Comparison of ENCODE assay signal across 9 cellular contexts in genomic region chr19:17209126-17210036, GRCh38. TPM values are rescaled to one million over a fixed set of nuclear protein-coding genes. Genes with fewer than 3 reads are reported as not detected.
DNase-seq lines count a peak whose midpoint lies in the region; ATAC-seq, FAIRE-seq and TF ChIP-seq lines count a peak whose summit lies in the region.
"Had no signal": no experiment of that assay in that cellular context is flagged by ENCODE, and none has a peak within 500 bp of the region (broad histone marks: within the 10 kb centered on the region; RNA-seq: fewer than 3 reads in every experiment).

No MANE protein-coding gene starts in this region.

- H3K27me3 ChIP-seq in ACC112 (ENCODE audit: insufficient read depth, low read length), result no peaks in the 10 kb centered on the region
- no peaks in the 10 kb centered on the region for H3K27me3 ChIP-seq in colonic mucosa

- no peaks in the 10 kb centered on the region for H3K9me3 ChIP-seq in colonic mucosa

- H3K27me3 Mint-ChIP-seq in immature natural killer cell (ENCODE audit: low read depth in 3 of 3), result peaks cover 4 to 8% (median 7%) of the 10 kb centered on the region in 3 donors
- H3K27me3 Mint-ChIP-seq: brain had no signal

- peaks cover 15 to 22% (median 15%) of the 10 kb centered on the region in 3 donors for H3K36me3 Mint-ChIP-seq in immature natural killer cell

- no peak overlapping the region for H3K9ac ChIP-seq in colonic mucosa (ENCODE audit: low read depth in 2 of 2, low read length in 2 of 2)

- peak overlapping the region in 3 of 6 donors; percentile 6 to 66 (median 55) for H3K27ac Mint-ChIP-seq in immature natural killer cell

- H3K36me3 ChIP-seq in ACC112 (ENCODE audit: insufficient read depth, low read length) (no peaks in the 10 kb centered on the region; the same call in 1 of the 2 replicates), colonic mucosa (no peaks in the 10 kb centered on the region)

- no peaks in the 10 kb centered on the region for H3K9me3 Mint-ChIP-seq in immature natural killer cell
- H3K9me3 Mint-ChIP-seq: brain had no signal

- H3K27ac ChIP-seq in ACC112 (ENCODE audit: low read depth, low read length) (peak overlapping the region; percentile 43; the same call in 1 of the 2 replicates), colonic mucosa (no peak overlapping the region)

- no peak for ATAC-seq in HG03432 (IDR thresholded peaks at IDR 0.05; ENCODE audit: unreplicated experiment)

- H3K4me1 ChIP-seq in ACC112 (ENCODE audit: control insufficient read depth, insufficient read depth, low read length, unreplicated experiment) (peaks cover 20% of the 10 kb centered on the region), colonic mucosa (no peaks in the 10 kb centered on the region)

- no peak for TF ChIP-seq CTCF in colonic mucosa (IDR thresholded peaks at IDR 0.05)

- H3K79me2 ChIP-seq in ACC112 (ENCODE audit: control insufficient read depth, insufficient read depth, low read length, unreplicated experiment), result no peaks in the 10 kb centered on the region

- H3K4me1 Mint-ChIP-seq in immature natural killer cell, result peaks cover under 1 to 2% of the 10 kb centered on the region in 2 donors

- in situ Hi-C loops in SK-MEL-5 (cut with HindIII; ENCODE audit: low pct_unique_long_range_greater_than_20kb, low sequenced_read_pairs), result no loop called here

- no peak overlapping the region for H3K4me3 ChIP-seq in ACC112 (ENCODE audit: low read depth, low read length)
- no peak overlapping the region for H3K4me3 ChIP-seq in colonic mucosa

- intact Hi-C loops in colonic mucosa (cut with DNase I), result no loop called here

- FAIRE-seq in GM12892 (lab: Jason Lieb, UNC), result peak; percentile 90

- DNase-seq in GM12892 (ENCODE audit: insufficient read length), result peak; percentile 68
- peak; percentile 89 for DNase-seq in SK-MEL-5 (ENCODE audit: low read depth, low spot score)
- peak; percentile 39 for DNase-seq in colonic mucosa
- DNase-seq in stimulated activated CD4-positive, alpha-beta T cell treated with anti-CD3 and anti-CD28 coated beads, Interleukin-1b, Interleukin-23, amount 100 ng/mL, for 24 hours (ENCODE audit: low read depth in 4 of 4, low spot score in 1 of 4), result peak in 3 of 4 experiments; percentile 21 to 41 (median 33)
- DNase-seq in GOT3 (lab: John Stamatoyannopoulos, UW), result no peak
- no peak for DNase-seq in immature natural killer cell

- no peak overlapping the region for H3K4me3 Mint-ChIP-seq in immature natural killer cell
- H3K4me3 Mint-ChIP-seq: brain had no signal

- TF ChIP-seq POLR2A in GM12892 (IDR thresholded peaks at IDR 0.05; ENCODE audit: low read depth, low read length), result 0 out of 2 replicates have a peak, but pooled peaks have one; percentile 3

- no peak overlapping the region for H2AFZ ChIP-seq in ACC112 (ENCODE audit: low read length, unreplicated experiment)

RNA-seq across cellular contexts. Expression of gene USE1, which starts 5.8 kb away (rescaled TPM):
- polyA plus RNA-seq in GM12892 (2012; ENCODE audit: missing spikeins), result 22.8 TPM
- total RNA-seq in SK-MEL-5 (2014; rRNA removed; shearing (Covaris generic)), result 6.8 and 8.5 TPM in 2 replicates
- 11.6 and 12.5 TPM in 2 replicates for polyA plus RNA-seq in SK-MEL-5 (2015; cell fraction: cytosol; rRNA removed)
- 53.6 and 53.9 TPM in 2 replicates for polyA plus RNA-seq in SK-MEL-5 (2015; cell fraction: nucleus; rRNA removed)
- 10 to 100 TPM; 18.2 to 22.4 TPM for total RNA-seq in colonic mucosa
- 10 to 100 TPM; 35.4 to 42.0 (median 38.8) TPM for polyA plus RNA-seq in immature natural killer cell

RNA-seq across cellular contexts. Expression of gene OCEL1, which starts 16.6 kb away (rescaled TPM):
- 11.2 TPM for polyA plus RNA-seq in GM12892 (2012; ENCODE audit: missing spikeins)
- total RNA-seq in SK-MEL-5 (2014; rRNA removed; shearing (Covaris generic)), result 3.3 and 4.6 TPM in 2 replicates
- 11.5 and 16.7 TPM in 2 replicates for polyA plus RNA-seq in SK-MEL-5 (2015; cell fraction: cytosol; rRNA removed)
- polyA plus RNA-seq in SK-MEL-5 (2015; cell fraction: nucleus; rRNA removed), result 5.1 TPM in 2 replicates
- total RNA-seq in colonic mucosa, result 10 to 100 TPM; 35.7 to 46.9 TPM
- 10 to 100 TPM; 31.4 to 51.3 (median 42.3) TPM for polyA plus RNA-seq in immature natural killer cell

RNA-seq across cellular contexts. Expression of gene NR2F6, which starts 36.3 kb away (rescaled TPM):
- polyA plus RNA-seq in GM12892 (2012; ENCODE audit: missing spikeins), result 2.3 TPM
- 30.3 and 35.2 TPM in 2 replicates for total RNA-seq in SK-MEL-5 (2014; rRNA removed; shearing (Covaris generic))
- 53.5 and 58.7 TPM in 2 replicates for polyA plus RNA-seq in SK-MEL-5 (2015; cell fraction: cytosol; rRNA removed)
- polyA plus RNA-seq in SK-MEL-5 (2015; cell fraction: nucleus; rRNA removed), result 17.1 and 41.2 TPM in 2 replicates
- total RNA-seq in colonic mucosa, result 100 to 1,000 TPM; 129 to 195 TPM
- 1 to 10 TPM in 1 of 3 donors, under 1 TPM in 2; 0.67 to 1.4 (median 0.94) TPM for polyA plus RNA-seq in immature natural killer cell

RNA-seq across cellular contexts. Expression of gene USHBP1, which starts 55.2 kb away (rescaled TPM):
- polyA plus RNA-seq in GM12892 (2012; ENCODE audit: missing spikeins), result not detected
- not detected in 2 replicates for total RNA-seq in SK-MEL-5 (2014; rRNA removed; shearing (Covaris generic))
- polyA plus RNA-seq in SK-MEL-5 (2015; cell fraction: cytosol; rRNA removed), result not detected in 2 replicates
- polyA plus RNA-seq in SK-MEL-5 (2015; cell fraction: nucleus; rRNA removed), result not detected in 2 replicates
- 1 to 10 TPM; 1.1 to 1.3 TPM for total RNA-seq in colonic mucosa
- polyA plus RNA-seq in immature natural killer cell, result not detected

RNA-seq across cellular contexts. Expression of gene BABAM1, which starts 57.9 kb away (rescaled TPM):
- polyA plus RNA-seq in GM12892 (2012; ENCODE audit: missing spikeins), result 68.5 TPM
- total RNA-seq in SK-MEL-5 (2014; rRNA removed; shearing (Covaris generic)), result 61.0 and 66.6 TPM in 2 replicates
- 55.3 and 59.7 TPM in 2 replicates for polyA plus RNA-seq in SK-MEL-5 (2015; cell fraction: cytosol; rRNA removed)
- polyA plus RNA-seq in SK-MEL-5 (2015; cell fraction: nucleus; rRNA removed), result 61.2 and 119 TPM in 2 replicates
- 10 to 100 TPM; 73.7 to 94.7 TPM for total RNA-seq in colonic mucosa
- 100 to 1,000 TPM; 135 to 218 (median 141) TPM for polyA plus RNA-seq in immature natural killer cell

Comparison
In these comparisons a context has a peak if more than half of its experiments do, and no peak if none do; other contexts are left out.
1. DNase-seq: peak in GM12892 (single experiment), SK-MEL-5 (single experiment), colonic mucosa (single experiment) and stimulated activated CD4-positive, alpha-beta T cell treated with anti-CD3 and anti-CD28 coated beads, Interleukin-1b, Interleukin-23, amount 100 ng/mL, for 24 hours (3 of 4); none in GOT3 (single experiment) and immature natural killer cell (0 of 3).